Comparison of ENCODE assay signal across 9 cellular contexts in genomic region chr20:18079756-18080353, GRCh38. TPM values are rescaled to one million over a fixed set of nuclear protein-coding genes. Genes with fewer than 3 reads are reported as not detected.
"Had no signal": no experiment of that assay in that cellular context is flagged by ENCODE, and none has a peak within 500 bp of the region (broad histone marks: within the 10 kb centered on the region; RNA-seq: fewer than 3 reads in every experiment).

No MANE protein-coding gene starts in this region.

- ATAC-seq: GM23338 had no signal

- FAIRE-seq: H1, H54 had no signal

- H3K27ac ChIP-seq: HL-60, KMS-11 had no signal

- H3K4me2 ChIP-seq: GM23338, KMS-11 had no signal

- H3K4me3 ChIP-seq: GM23338 had no signal

- H3K27ac Mint-ChIP-seq: GM23338, H9 had no signal

- H3K4me1 Mint-ChIP-seq: GM23338, H9 had no signal

- H3K9me3 Mint-ChIP-seq: GM23338, H9 had no signal

- DNase-seq: H9, HCEC 1CT, IMR-90, KBM-7 had no signal

- H3K4me3 Mint-ChIP-seq: GM23338, H9 had no signal

- H3K9ac ChIP-seq: KMS-11 had no signal

- H2AFZ ChIP-seq: GM23338 had no signal

RNA-seq across cellular contexts. Expression of gene OVOL2, which starts 22.1 kb away (rescaled TPM):
- total RNA-seq: IMR-90 had no signal
